ENCODE assay signal across 1 cellular context in genomic region chr19:35118268-35119026, GRCh38.
TF ChIP-seq lines count a peak whose summit lies in the region.

No MANE protein-coding gene starts in this region.

TF ChIP-seq in H1, 55 proteins besides CTCF, POLR2A, EP300 and RAD21:
- TF ChIP-seq BACH1 (IDR thresholded peaks at IDR 0.05; ENCODE audit: low read length) (no peak), PHF8 (conservative IDR thresholded peaks at IDR 0.05; ENCODE audit: low read depth, low read length) (no peak), KDM1A (IDR thresholded peaks at IDR 0.05; ENCODE audit: borderline replicate concordance, low read length) (no peak), SRF (IDR thresholded peaks at IDR 0.05; ENCODE audit: low read depth, low read length) (no peak), RFX5 (IDR thresholded peaks at IDR 0.05; ENCODE audit: borderline replicate concordance, low read depth, low read length) (no peak), EGR1 (IDR thresholded peaks at IDR 0.05; ENCODE audit: borderline replicate concordance, low read depth, low read length) (no peak), MAFK (IDR thresholded peaks at IDR 0.05; ENCODE audit: low read depth, low read length) (no peak), CHD2 (IDR thresholded peaks at IDR 0.05; ENCODE audit: low read length) (no peak)
- TF ChIP-seq, protein P1, sequence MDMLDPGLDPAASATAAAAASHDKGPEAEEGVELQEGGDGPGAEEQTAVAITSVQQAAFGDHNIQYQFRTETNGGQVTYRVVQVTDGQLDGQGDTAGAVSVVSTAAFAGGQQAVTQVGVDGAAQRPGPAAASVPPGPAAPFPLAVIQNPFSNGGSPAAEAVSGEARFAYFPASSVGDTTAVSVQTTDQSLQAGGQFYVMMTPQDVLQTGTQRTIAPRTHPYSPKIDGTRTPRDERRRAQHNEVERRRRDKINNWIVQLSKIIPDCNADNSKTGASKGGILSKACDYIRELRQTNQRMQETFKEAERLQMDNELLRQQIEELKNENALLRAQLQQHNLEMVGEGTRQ (IDR thresholded peaks at IDR 0.05; ENCODE audit: low read length), result no peak
TF ChIP-seq in H1: peak in this region for 0.
